9 cellular contexts compared by ENCODE assay signal in genomic region chr1:207025144-207025880, GRCh38. TPM values are rescaled to one million over a fixed set of nuclear protein-coding genes. Genes with fewer than 3 reads are reported as not detected.
DNase-seq lines count a peak whose midpoint lies in the region; ATAC-seq, FAIRE-seq and TF ChIP-seq lines count a peak whose summit lies in the region.
"Had no signal": no experiment of that assay in that cellular context is flagged by ENCODE, and none has a peak within 500 bp of the region (broad histone marks: within the 10 kb centered on the region; RNA-seq: fewer than 3 reads in every experiment).

No MANE protein-coding gene starts in this region.

- H3K27me3 ChIP-seq in IMR-90 (ENCODE audit: control insufficient read depth, insufficient read depth, low read length) (peaks cover 5% of the 10 kb centered on the region; the same call in 1 of the 2 replicates), K562 (ENCODE audit: control insufficient read depth in 2 of 2, insufficient read depth in 2 of 2, low read length in 2 of 2) (no peaks in the 10 kb centered on the region), iPS-18a (ENCODE audit: control insufficient read depth, insufficient read depth, low read length) (no peaks in the 10 kb centered on the region), suprapubic skin (no peaks in the 10 kb centered on the region)

- no peak overlapping the region for H3K9ac ChIP-seq in IMR-90 (ENCODE audit: low read depth, low read length)
- peak overlapping the region; percentile 91 to 99 for H3K9ac ChIP-seq in K562 (ENCODE audit: insufficient read depth in 1 of 2, low read depth in 2 of 2, low read length in 2 of 2)
- H3K9ac ChIP-seq in iPS-18a (ENCODE audit: low read length), result peak overlapping the region; percentile 9

- H3K79me1 ChIP-seq in IMR-90 (ENCODE audit: low read depth in 1 of 2, low read length in 2 of 2), result no peaks in the 10 kb centered on the region

- H3K14ac ChIP-seq in IMR-90 (replicated peaks; ENCODE audit: low read depth, low read length), result no peak overlapping the region; the same call in 1 of the 2 replicates

- no TSS peak for BruUV-seq in IMR-90 (replicated peaks; lab: Mats Ljungman, UMichigan)
- BruUV-seq in K562 (replicated peaks; lab: Mats Ljungman, UMichigan), result TSS peak; percentile 96

- no peaks in the 10 kb centered on the region for H3K36me3 ChIP-seq in IMR-90 (ENCODE audit: control insufficient read depth, insufficient read depth, low read length)
- peaks cover 7% of the 10 kb centered on the region; the same call in 2 of the 3 replicates for H3K36me3 ChIP-seq in K562 (ENCODE audit: control insufficient read depth, insufficient read depth, low read length)
- H3K36me3 ChIP-seq in iPS-18a (ENCODE audit: control insufficient read depth, low read depth, low read length), result peaks cover 3% of the 10 kb centered on the region
- no peaks in the 10 kb centered on the region for H3K36me3 ChIP-seq in suprapubic skin

- peak; percentile 65 for ATAC-seq in IMR-90 (ENCODE audit: low read depth)
- ATAC-seq in K562, result peak; percentile 6
- no peak for ATAC-seq in HG02642 (IDR thresholded peaks at IDR 0.05; ENCODE audit: poor library complexity, unreplicated experiment)
- ATAC-seq in effector memory CD8-positive, alpha-beta T cell (replicated peaks), result no peak

- CTCF ChIA-PET in IMR-90 (lab: Yijun Ruan, JAX) (interaction anchor here (1.3 to 1.5 kb wide), 2 partner anchors 20 to 21 kb away, joined by 3 to 6 read pairs; no protein-coding TSS in a partner anchor), K562 (lab: Yijun Ruan, JAX; ENCODE audit: low intra/inter-chr PET ratio) (no interaction called here)

- H2BK15ac ChIP-seq in IMR-90 (ENCODE audit: low read depth, low read length), result no peak overlapping the region

- TF ChIP-seq POLR2A in IMR-90 (IDR thresholded peaks at IDR 0.05; ENCODE audit: low read depth, low read length), result no peak
- TF ChIP-seq POLR2A in K562 (conservative IDR thresholded peaks at IDR 0.05), result no peak
- no peak for TF ChIP-seq POLR2A in suprapubic skin (IDR thresholded peaks at IDR 0.05)

- peak overlapping the region; percentile 36 to 72; a peak in 3 of 4 replicates for H4K8ac ChIP-seq in IMR-90 (ENCODE audit: low read depth in 2 of 2, low read length in 2 of 2)

- H2BK5ac ChIP-seq in IMR-90 (ENCODE audit: low read depth, low read length, poor library complexity, severe bottlenecking), result peak overlapping the region; percentile 52

- H3K4me1 ChIP-seq in IMR-90 (ENCODE audit: control insufficient read depth, insufficient read depth, low read length) (peaks cover 6% of the 10 kb centered on the region), K562 (replicated peaks in 1 of 2; ENCODE audit: control insufficient read depth in 2 of 2, insufficient read depth in 2 of 2, low read length in 2 of 2) (peaks cover 49 to 85% of the 10 kb centered on the region in 2 experiments), iPS-18a (ENCODE audit: control insufficient read depth, low read depth, low read length) (peaks cover 23% of the 10 kb centered on the region), suprapubic skin (peaks cover 89% of the 10 kb centered on the region)

- WGBS in IMR-90 (ENCODE audit: extremely low coverage in 2 of 2, insufficient read length in 1 of 2), 2 experiments, result no CpG with 5 or more reads among the region's 5 CpGs
- 0% methylated on average over 3 of the region's 5 CpGs for WGBS in K562 (ENCODE audit: insufficient coverage, low coverage, missing lambda C conversion rate)
- 30% methylated on average over 5 of the region's 5 CpGs for WGBS in suprapubic skin

- H3K9me3 ChIP-seq in IMR-90 (ENCODE audit: control insufficient read depth, insufficient read depth, low read length) (no peaks in the 10 kb centered on the region), K562 (replicated peaks; ENCODE audit: control insufficient read depth, insufficient read depth, low read depth, low read length) (no peaks in the 10 kb centered on the region), iPS-18a (ENCODE audit: control insufficient read depth, low read depth, low read length) (no peaks in the 10 kb centered on the region), suprapubic skin (no peaks in the 10 kb centered on the region)

- no peaks in the 10 kb centered on the region for H3K9me3 Mint-ChIP-seq in effector memory CD8-positive, alpha-beta T cell

- TF ChIP-seq EP300 in K562 (IDR thresholded peaks at IDR 0.05; ENCODE audit: low read length), result peak; percentile 2; the same call in 1 of the 2 replicates
- no peak for TF ChIP-seq EP300 in suprapubic skin (IDR thresholded peaks at IDR 0.05)

- TF ChIP-seq RAD21 in IMR-90 (IDR thresholded peaks at IDR 0.05; ENCODE audit: low read length) (no peak), K562 (CRISPR knock-in tag; conservative IDR thresholded peaks at IDR 0.05 in 1 of 2, IDR thresholded peaks at IDR 0.05 in 1 of 2) (no peak; a peak in 2 of 4 replicates)

- H3K36me3 Mint-ChIP-seq in effector memory CD8-positive, alpha-beta T cell (ENCODE audit: insufficient read depth), result no peaks in the 10 kb centered on the region

- peak overlapping the region; percentile 36; the same call in 1 of the 2 replicates for H3K4ac ChIP-seq in IMR-90 (ENCODE audit: low read depth, low read length)

- H3K27ac Mint-ChIP-seq in effector memory CD8-positive, alpha-beta T cell, result no peak overlapping the region

- H3K27ac ChIP-seq in IMR-90 (ENCODE audit: insufficient read depth, low read length) (no peak overlapping the region), K562 (ENCODE audit: extremely low read depth, low read depth, low read length) (peak overlapping the region; percentile 100), iPS-18a (ENCODE audit: low read length) (peak overlapping the region; percentile 49), suprapubic skin (peak overlapping the region; percentile 93)

- H3K23ac ChIP-seq in IMR-90 (ENCODE audit: low read depth, low read length), result 0 out of 2 replicates have a peak overlapping the region, but pooled peaks have one; percentile 11

- H3K56ac ChIP-seq in IMR-90 (ENCODE audit: extremely low read depth, insufficient read depth, low read length), result no peak overlapping the region

- H2AK9ac ChIP-seq in IMR-90 (replicated peaks; ENCODE audit: low read depth, low read length, poor library complexity), result peak overlapping the region; percentile 47

- no peak overlapping the region for H3K4me3 Mint-ChIP-seq in effector memory CD8-positive, alpha-beta T cell

- peaks cover 71 to 95% of the 10 kb centered on the region in 2 donors for H3K27me3 Mint-ChIP-seq in effector memory CD8-positive, alpha-beta T cell

- H3K4me2 ChIP-seq in IMR-90 (ENCODE audit: low read depth, low read length) (no peak overlapping the region), K562 (ENCODE audit: insufficient read depth, low read length) (peak overlapping the region; percentile 97)

- H2BK20ac ChIP-seq in IMR-90 (ENCODE audit: low read depth, low read length), result no peak overlapping the region

- peak overlapping the region; percentile 55; the same call in 1 of the 2 replicates for H2BK120ac ChIP-seq in IMR-90 (ENCODE audit: low read depth, low read length)

- no peak overlapping the region; the same call in 1 of the 2 replicates for H4K5ac ChIP-seq in IMR-90 (ENCODE audit: low read depth, low read length)

- H2AK5ac ChIP-seq in IMR-90 (ENCODE audit: low read depth, low read length), result no peak overlapping the region

- peak overlapping the region; percentile 87 for H2AFZ ChIP-seq in IMR-90 (replicated peaks; ENCODE audit: low read length, poor library complexity)
- peak overlapping the region; percentile 76 for H2AFZ ChIP-seq in K562 (ENCODE audit: low read depth, low read length)

- H3K9me1 ChIP-seq in IMR-90 (ENCODE audit: insufficient read depth, low read length) (peaks cover 13% of the 10 kb centered on the region), K562 (ENCODE audit: control insufficient read depth, insufficient read depth, low read length) (peaks cover 3% of the 10 kb centered on the region)

- POLR2A ChIA-PET in IMR-90 (lab: Charles Lee; ENCODE audit: unreplicated experiment), result no interaction called here
- POLR2A ChIA-PET in K562 (lab: Yijun Ruan, JAX), result interaction anchor here (0.5 to 8.6 kb wide), 16 partner anchors 8 to 781 kb away, joined by 3 to 97 read pairs (median 4); partner anchors contain the start of genes C1orf116, EIF2D, PFKFB2 and YOD1

- intact Hi-C loops in IMR-90 (cut with micrococcal nuclease) (no loop called here), K562 (cut with micrococcal nuclease) (no loop called here)

- no peak for TF ChIP-seq CTCF in IMR-90 (conservative IDR thresholded peaks at IDR 0.05; ENCODE audit: low read depth, low read length)
- TF ChIP-seq CTCF in K562 (IDR thresholded peaks at IDR 0.05 in 2 of 3, conservative IDR thresholded peaks at IDR 0.05 in 1 of 3; ENCODE audit: insufficient read depth in 2 of 3, low read depth in 1 of 3, low read length in 3 of 3), result 0 out of 6 replicates have a peak, but pooled peaks of 1 of the 3 experiments have one; percentile 4
- TF ChIP-seq CTCF in suprapubic skin (IDR thresholded peaks at IDR 0.05), result no peak

- H4K20me1 ChIP-seq in IMR-90 (ENCODE audit: insufficient read depth, low read length) (no peaks in the 10 kb centered on the region), K562 (replicated peaks; ENCODE audit: control insufficient read depth, insufficient read depth, low read length) (no peaks in the 10 kb centered on the region)

- no peaks in the 10 kb centered on the region for H3K4me1 Mint-ChIP-seq in effector memory CD8-positive, alpha-beta T cell (ENCODE audit: low read depth in 2 of 2)

- H4K91ac ChIP-seq in IMR-90 (ENCODE audit: insufficient read depth, low read depth, low read length), result peak overlapping the region; percentile 30; the same call in 1 of the 2 replicates

- in situ Hi-C loops in IMR-90 (cut with MboI; ENCODE audit: low sequenced_read_pairs), result no loop called here
- in situ Hi-C loops in K562 (cut with MboI), result no loop called here

- dilution Hi-C loops in IMR-90 (cut with HindIII; ENCODE audit: low sequenced_read_pairs, unreplicated experiment), result no loop called here

- FAIRE-seq in K562 (lab: Jason Lieb, UNC), result no peak
- FAIRE-seq: endometrium had no signal

- DNase-seq in IMR-90, result peak; percentile 49
- no peak for DNase-seq in K562 (ENCODE audit: extremely low read depth in 1 of 4, low spot score in 3 of 4)
- DNase-seq in suprapubic skin (ENCODE audit: low spot score in 2 of 2), result no peak
- DNase-seq in GM19240 (ENCODE audit: insufficient read length, low spot score), result no peak
- DNase-seq in NAMALWA (ENCODE audit: low spot score), result no peak
- DNase-seq in effector memory CD8-positive, alpha-beta T cell, result no peak

- no peak overlapping the region for H3K18ac ChIP-seq in IMR-90 (ENCODE audit: low read depth, low read length)

- H3K4me3 ChIP-seq in IMR-90 (ENCODE audit: insufficient read depth, low read depth, low read length) (no peak overlapping the region), K562 (peak overlapping the region; percentile 15), iPS-18a (ENCODE audit: low read length) (no peak overlapping the region), suprapubic skin (no peak overlapping the region)

- peaks cover 16% of the 10 kb centered on the region; the same call in 2 of the 3 replicates for H3K79me2 ChIP-seq in K562 (ENCODE audit: control insufficient read depth, insufficient read depth, low read length)

RNA-seq across cellular contexts. Expression of gene C1orf116, which starts 7.2 kb away (rescaled TPM):
- total RNA-seq in IMR-90 (2012; rRNA removed), result under 0.01 TPM in 1 of 2 replicates, not detected in the other
- 0.03 TPM in 1 of 2 replicates, not detected in the other for polyA plus RNA-seq in IMR-90 (2012; rRNA removed)
- polyA plus RNA-seq in IMR-90 (2012; cell fraction: cytosol; rRNA removed), result 0.01 TPM in 1 of 2 replicates, not detected in the other
- polyA plus RNA-seq in IMR-90 (2012; cell fraction: nucleus; rRNA removed; ENCODE audit: low replicate concordance), result 0.01 and 0.03 TPM in 2 replicates
- 2.8 and 4.0 TPM in 2 replicates for total RNA-seq in K562 (2011; cell fraction: chromatin; rRNA removed; ENCODE audit: low replicate concordance)
- total RNA-seq in K562 (2011; cell fraction: nucleolus; rRNA removed), result 2.5 and 3.0 TPM in 2 replicates
- 3.1 and 3.4 TPM in 2 replicates for total RNA-seq in K562 (2011; cell fraction: nucleoplasm; rRNA removed)
- total RNA-seq in K562 (2014; rRNA removed), result 1.8 TPM in 2 replicates
- total RNA-seq in K562 (2014; rRNA removed; fragmentation: Illumina TruSeq; extraction: Trizol), result 0.80 and 0.95 TPM in 2 replicates
- total RNA-seq in K562 (2015; rRNA removed; fragmentation: Illumina TruSeq; extraction: Trizol), result 0.80 and 0.87 TPM in 2 replicates
- 2.6 and 2.7 TPM in 2 replicates for total RNA-seq in K562 (2021)
- polyA plus RNA-seq in K562 (2011; rRNA removed), result 1.2 and 2.6 TPM in 2 replicates
- 0.81 and 1.4 TPM in 2 replicates for polyA plus RNA-seq in K562 (2011; cell fraction: cytosol; rRNA removed)
- polyA plus RNA-seq in K562 (2011; cell fraction: nucleus; rRNA removed), result 2.3 and 5.0 TPM in 2 replicates
- 2.2 and 2.8 TPM in 2 replicates for polyA plus RNA-seq in K562 (2012)
- polyA plus RNA-seq in K562 (2014; fragmentation: Illumina TruSeq; extraction: Trizol), result 3.0 and 3.1 TPM in 2 replicates
- polyA plus RNA-seq in K562 (2014; fragmentation: Nextera tagmentation; extraction: Ambion mirVana), result under 1 TPM; 0.62 to 0.69 TPM
- polyA plus RNA-seq in K562 (2014; rRNA removed), result 0.62 and 0.95 TPM in 2 replicates
- 2.6 TPM in 2 replicates for polyA minus RNA-seq in K562 (2011; rRNA and poly(A)+ RNA removed)
- 2.4 and 2.5 TPM in 2 replicates for polyA minus RNA-seq in K562 (2011; cell fraction: cytosol; rRNA and poly(A)+ RNA removed)
- polyA minus RNA-seq in K562 (2011; cell fraction: nucleus; rRNA and poly(A)+ RNA removed), result 4.4 and 5.2 TPM in 2 replicates
- 10 to 100 TPM; 40.6 to 95.8 (median 77.6) TPM for total RNA-seq in suprapubic skin

RNA-seq across cellular contexts. Expression of gene YOD1, which starts 25.7 kb away (rescaled TPM):
- 5.4 and 10.3 TPM in 2 replicates for total RNA-seq in IMR-90 (2012; rRNA removed)
- 1.6 and 1.8 TPM in 2 replicates for polyA plus RNA-seq in IMR-90 (2012; rRNA removed)
- 0.17 and 0.26 TPM in 2 replicates for polyA plus RNA-seq in IMR-90 (2012; cell fraction: cytosol; rRNA removed)
- polyA plus RNA-seq in IMR-90 (2012; cell fraction: nucleus; rRNA removed; ENCODE audit: low replicate concordance), result 0.81 and 3.8 TPM in 2 replicates
- total RNA-seq in K562 (2011; cell fraction: chromatin; rRNA removed; ENCODE audit: low replicate concordance), result 25.7 and 74.5 TPM in 2 replicates
- total RNA-seq in K562 (2011; cell fraction: nucleolus; rRNA removed), result 20.0 and 23.4 TPM in 2 replicates
- 50.4 and 82.5 TPM in 2 replicates for total RNA-seq in K562 (2011; cell fraction: nucleoplasm; rRNA removed)
- 47.5 and 49.8 TPM in 2 replicates for total RNA-seq in K562 (2014; rRNA removed)
- total RNA-seq in K562 (2014; rRNA removed; fragmentation: Illumina TruSeq; extraction: Trizol), result 78.1 and 91.0 TPM in 2 replicates
- total RNA-seq in K562 (2015; rRNA removed; fragmentation: Illumina TruSeq; extraction: Trizol), result 51.8 and 56.0 TPM in 2 replicates
- 61.6 and 61.7 TPM in 2 replicates for total RNA-seq in K562 (2021)
- polyA plus RNA-seq in K562 (2011; rRNA removed), result 38.8 and 46.9 TPM in 2 replicates
- polyA plus RNA-seq in K562 (2011; cell fraction: cytosol; rRNA removed), result 9.4 and 20.3 TPM in 2 replicates
- polyA plus RNA-seq in K562 (2011; cell fraction: nucleus; rRNA removed), result 23.5 and 35.3 TPM in 2 replicates
- polyA plus RNA-seq in K562 (2012), result 19.8 and 21.4 TPM in 2 replicates
- 43.9 and 46.5 TPM in 2 replicates for polyA plus RNA-seq in K562 (2014; fragmentation: Illumina TruSeq; extraction: Trizol)
- polyA plus RNA-seq in K562 (2014; fragmentation: Nextera tagmentation; extraction: Ambion mirVana), result 10 to 100 TPM; 18.2 to 24.0 TPM
- 27.9 and 28.7 TPM in 2 replicates for polyA plus RNA-seq in K562 (2014; rRNA removed)
- 61.7 and 76.1 TPM in 2 replicates for polyA minus RNA-seq in K562 (2011; rRNA and poly(A)+ RNA removed)
- polyA minus RNA-seq in K562 (2011; cell fraction: cytosol; rRNA and poly(A)+ RNA removed), result 33.8 and 43.8 TPM in 2 replicates
- polyA minus RNA-seq in K562 (2011; cell fraction: nucleus; rRNA and poly(A)+ RNA removed), result 50.4 and 102 TPM in 2 replicates
- total RNA-seq in suprapubic skin, result 10 to 100 TPM; 20.4 to 63.6 (median 42.8) TPM

RNA-seq across cellular contexts. Expression of gene PFKFB2, which starts 27.8 kb away (rescaled TPM):
- total RNA-seq in IMR-90 (2012; rRNA removed), result 1.3 and 1.7 TPM in 2 replicates
- polyA plus RNA-seq in IMR-90 (2012; rRNA removed), result 0.53 and 0.62 TPM in 2 replicates
- 0.14 TPM in 2 replicates for polyA plus RNA-seq in IMR-90 (2012; cell fraction: cytosol; rRNA removed)
- 0.27 and 1.4 TPM in 2 replicates for polyA plus RNA-seq in IMR-90 (2012; cell fraction: nucleus; rRNA removed; ENCODE audit: low replicate concordance)
- total RNA-seq in K562 (2011; cell fraction: chromatin; rRNA removed; ENCODE audit: low replicate concordance), result 29.4 and 45.8 TPM in 2 replicates
- 18.0 and 21.1 TPM in 2 replicates for total RNA-seq in K562 (2011; cell fraction: nucleolus; rRNA removed)
- 29.2 and 44.5 TPM in 2 replicates for total RNA-seq in K562 (2011; cell fraction: nucleoplasm; rRNA removed)
- total RNA-seq in K562 (2014; rRNA removed), result 10.5 and 12.3 TPM in 2 replicates
- 21.9 and 26.2 TPM in 2 replicates for total RNA-seq in K562 (2014; rRNA removed; fragmentation: Illumina TruSeq; extraction: Trizol)
- total RNA-seq in K562 (2015; rRNA removed; fragmentation: Illumina TruSeq; extraction: Trizol), result 17.3 and 17.8 TPM in 2 replicates
- 20.4 and 22.9 TPM in 2 replicates for total RNA-seq in K562 (2021)
- 24.1 and 26.0 TPM in 2 replicates for polyA plus RNA-seq in K562 (2011; rRNA removed)
- 7.4 and 16.5 TPM in 2 replicates for polyA plus RNA-seq in K562 (2011; cell fraction: cytosol; rRNA removed)
- polyA plus RNA-seq in K562 (2011; cell fraction: nucleus; rRNA removed), result 45.3 and 52.2 TPM in 2 replicates
- 11.2 and 14.1 TPM in 2 replicates for polyA plus RNA-seq in K562 (2012)
- polyA plus RNA-seq in K562 (2014; fragmentation: Illumina TruSeq; extraction: Trizol), result 13.5 and 16.4 TPM in 2 replicates
- polyA plus RNA-seq in K562 (2014; fragmentation: Nextera tagmentation; extraction: Ambion mirVana), result 1 to 10 TPM; 6.9 to 7.6 TPM
- 11.7 and 11.9 TPM in 2 replicates for polyA plus RNA-seq in K562 (2014; rRNA removed)
- polyA minus RNA-seq in K562 (2011; rRNA and poly(A)+ RNA removed), result 44.6 and 45.6 TPM in 2 replicates
- polyA minus RNA-seq in K562 (2011; cell fraction: cytosol; rRNA and poly(A)+ RNA removed), result 11.7 and 14.3 TPM in 2 replicates
- polyA minus RNA-seq in K562 (2011; cell fraction: nucleus; rRNA and poly(A)+ RNA removed), result 18.3 and 29.3 TPM in 2 replicates
- total RNA-seq in suprapubic skin, result 10 to 100 TPM; 11.8 to 33.1 (median 17.1) TPM

RNA-seq across cellular contexts. Expression of gene FCAMR, which starts 55.1 kb away (rescaled TPM):
- total RNA-seq in IMR-90 (2012; rRNA removed) (not detected in 2 replicates), K562 (2014; rRNA removed) (not detected in 2 replicates), K562 (2014; rRNA removed; fragmentation: Illumina TruSeq; extraction: Trizol) (not detected in 2 replicates), K562 (2015; rRNA removed; fragmentation: Illumina TruSeq; extraction: Trizol) (not detected in 2 replicates), K562 (2021) (not detected in 2 replicates), suprapubic skin (not detected)
- polyA plus RNA-seq in IMR-90 (2012; rRNA removed) (not detected in 2 replicates), K562 (2011; rRNA removed) (not detected in 2 replicates), K562 (2014; fragmentation: Illumina TruSeq; extraction: Trizol) (not detected in 2 replicates), K562 (2014; fragmentation: Nextera tagmentation; extraction: Ambion mirVana) (not detected), K562 (2014; rRNA removed) (not detected in 2 replicates)
- polyA plus RNA-seq in IMR-90 (2012; cell fraction: cytosol; rRNA removed), result not detected in 2 replicates
- 0.05 TPM in 1 of 2 replicates, not detected in the other for polyA plus RNA-seq in IMR-90 (2012; cell fraction: nucleus; rRNA removed; ENCODE audit: low replicate concordance)
- not detected in 2 replicates for total RNA-seq in K562 (2011; cell fraction: chromatin; rRNA removed; ENCODE audit: low replicate concordance)
- total RNA-seq in K562 (2011; cell fraction: nucleolus; rRNA removed), result not detected in 2 replicates
- not detected in 2 replicates for total RNA-seq in K562 (2011; cell fraction: nucleoplasm; rRNA removed)
- polyA plus RNA-seq in K562 (2011; cell fraction: cytosol; rRNA removed), result not detected in 2 replicates
- not detected in 2 replicates for polyA plus RNA-seq in K562 (2011; cell fraction: nucleus; rRNA removed)
- polyA plus RNA-seq in K562 (2012), result not detected in 2 replicates
- polyA minus RNA-seq in K562 (2011; rRNA and poly(A)+ RNA removed), result not detected in 2 replicates
- polyA minus RNA-seq in K562 (2011; cell fraction: cytosol; rRNA and poly(A)+ RNA removed), result not detected in 2 replicates
- not detected in 2 replicates for polyA minus RNA-seq in K562 (2011; cell fraction: nucleus; rRNA and poly(A)+ RNA removed)

Comparison
In these comparisons a context has a peak if more than half of its experiments do, and no peak if none do; other contexts are left out.
1. ATAC-seq: peak in IMR-90 (single experiment) and K562 (single experiment); none in HG02642 (single experiment) and effector memory CD8-positive, alpha-beta T cell (single experiment).
2. RNA of gene C1orf116, which starts 7.2 kb away (total RNA-seq): 40.6 to 95.8 TPM in suprapubic skin; 0.80 to 4.0 TPM in K562 and under 0.01 TPM in IMR-90; every median in the first group is over 4 times any median in the second.